Comparison of ENCODE assay signal across 8 cellular contexts in genomic region chr2:100984892-100985307, GRCh38. TPM values are rescaled to one million over a fixed set of nuclear protein-coding genes. Genes with fewer than 3 reads are reported as not detected.
DNase-seq lines count a peak whose midpoint lies in the region; ATAC-seq, FAIRE-seq and TF ChIP-seq lines count a peak whose summit lies in the region.

No MANE protein-coding gene starts in this region.

- DNase-seq in NCI-H2081 (lab: John Stamatoyannopoulos, UW), result peak; percentile 51 to 77
- no peak for DNase-seq in NCI-H2081 treated with DMSO at 0.1 percent for 48 hours (lab: John Stamatoyannopoulos, UW)
- DNase-seq in Jurkat, Clone E6-1 (ENCODE audit: low read depth, low spot score), result peak; percentile 69
- peak; percentile 78 for DNase-seq in SK-MEL-5 (ENCODE audit: low read depth, low spot score)
- DNase-seq in activated naive CD4-positive, alpha-beta T cell (lab: John Stamatoyannopoulos, UW), result peak; percentile 46 to 77 (median 61)
- peak; percentile 64 for DNase-seq in globus pallidus (ENCODE audit: low spot score)
- DNase-seq in pancreas, result peak; percentile 63 to 90 (median 80)
- DNase-seq in transverse colon, result peak; percentile 77

- H3K27ac ChIP-seq in pancreas, result no peak overlapping the region
- no peak overlapping the region for H3K27ac ChIP-seq in transverse colon

- intact Hi-C loops in pancreas (cut with DNase I) (loop anchor here in 2 of 3 donors (5.0 to 10.0 kb wide), 4 partner anchors 250 to 383 kb away; no protein-coding TSS in a partner anchor), transverse colon (cut with DNase I; ENCODE audit: low total_unique reads) (loop anchor here (5.0 kb wide), 3 partner anchors 158 to 378 kb away; no protein-coding TSS in a partner anchor)

- TF ChIP-seq EP300 in transverse colon (IDR thresholded peaks at IDR 0.05; ENCODE audit: low read depth), result no peak

- H3K4me1 ChIP-seq in pancreas (no peaks in the 10 kb centered on the region), transverse colon (no peaks in the 10 kb centered on the region)

- ATAC-seq in pancreas, result peak; percentile 78 to 94 (median 90)

- H3K27me3 ChIP-seq in pancreas (no peaks in the 10 kb centered on the region), transverse colon (no peaks in the 10 kb centered on the region)

- H3K4me3 ChIP-seq in Jurkat, Clone E6-1 (ENCODE audit: low read length), result no peak overlapping the region
- H3K4me3 ChIP-seq in pancreas, result no peak overlapping the region
- H3K4me3 ChIP-seq in transverse colon, result no peak overlapping the region

- TF ChIP-seq CTCF in pancreas (IDR thresholded peaks at IDR 0.05) (peak; percentile 76 to 81 (median 80)), transverse colon (IDR thresholded peaks at IDR 0.05) (peak; percentile 87 to 92 (median 90))

- no peak for FAIRE-seq in pancreas (lab: Jason Lieb, UNC)

- in situ Hi-C loops in SK-MEL-5 (cut with HindIII; ENCODE audit: low pct_unique_long_range_greater_than_20kb, low sequenced_read_pairs), result no loop called here
- in situ Hi-C loops in transverse colon (cut with MboI; ENCODE audit: low pct_ligation_motif_present in 1 of 4, low pct_unique_long_range_greater_than_20kb in 1 of 4, low sequenced_read_pairs in 3 of 4), result loop anchor here (5.0 to 25.0 kb wide), 5 partner anchors 250 to 380 kb away; no protein-coding TSS in a partner anchor

- TF ChIP-seq POLR2A in transverse colon (IDR thresholded peaks at IDR 0.05), result no peak

- WGBS in pancreas, 2 donors, result 38 to 41% methylated on average over 7 of the region's 7 CpGs
- WGBS in transverse colon (ENCODE audit: low coverage in 1 of 2), 2 donors, result 29 to 50% methylated on average over 4 to 7 of the region's 7 CpGs

- no peaks in the 10 kb centered on the region for H3K9me3 ChIP-seq in pancreas
- no peaks in the 10 kb centered on the region for H3K9me3 ChIP-seq in transverse colon

- H3K36me3 ChIP-seq in pancreas (peaks cover 0 to 6% (median 3%) of the 10 kb centered on the region in 3 donors), transverse colon (no peaks in the 10 kb centered on the region)

RNA-seq across cellular contexts. Expression of gene RPL31, which starts 17.2 kb away (rescaled TPM):
- 4,714 TPM for polyA plus RNA-seq in Jurkat, Clone E6-1 (2012; ENCODE audit: insufficient read depth, insufficient read length)
- total RNA-seq in SK-MEL-5 (2014; rRNA removed; shearing (Covaris generic)), result 2,407 and 2,593 TPM in 2 replicates
- polyA plus RNA-seq in SK-MEL-5 (2015; cell fraction: cytosol; rRNA removed), result 933 and 1,059 TPM in 2 replicates
- polyA plus RNA-seq in SK-MEL-5 (2015; cell fraction: nucleus; rRNA removed), result 319 and 342 TPM in 2 replicates
- total RNA-seq in pancreas (1,000 to 10,000 TPM in 1 of 6 donors, 100 to 1,000 TPM in 5; 583 to 1,055 (median 904) TPM), transverse colon (1,000 to 10,000 TPM in 2 of 4 donors, 100 to 1,000 TPM in 2; 258 to 1,056 (median 762) TPM)
- polyA plus RNA-seq in pancreas, result 1,000 to 10,000 TPM; 2,539 to 3,410 TPM
